ENCODE assay signal across 8 cellular contexts in the genomic region with DNA sequence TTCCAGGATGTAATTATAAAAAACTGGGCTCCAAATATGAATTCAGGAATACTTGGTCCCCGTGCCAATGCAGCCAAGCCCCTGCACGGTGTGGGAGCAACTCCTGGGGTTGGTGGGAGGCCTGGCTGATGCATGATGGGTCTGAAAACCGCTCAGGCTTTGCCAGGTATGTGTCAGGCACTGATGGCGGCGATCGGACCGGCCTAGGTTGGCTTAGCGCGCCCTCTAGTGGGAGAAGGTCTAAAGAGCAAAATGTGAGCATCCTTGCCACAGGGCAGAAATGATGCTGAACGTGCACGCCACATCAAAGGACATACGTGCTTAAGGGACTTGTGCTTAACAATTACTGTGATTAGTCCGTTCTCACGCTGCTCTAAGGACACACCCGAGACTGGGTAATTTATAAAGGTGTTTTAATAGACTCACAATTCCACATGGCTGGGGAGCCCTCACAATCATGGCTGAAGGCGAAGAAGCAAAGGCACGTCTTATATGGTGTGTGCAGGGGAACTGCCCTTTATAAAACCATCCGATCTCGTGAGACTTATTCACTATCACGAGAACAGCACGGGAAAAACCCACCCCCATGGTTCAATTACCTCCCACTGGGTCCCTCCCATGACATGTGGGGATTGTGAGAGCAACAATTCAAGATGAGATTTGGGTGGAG.
A peak's percentile ranks its signal among the peaks of the same experiment; 100 is the strongest.
DNase-seq lines count a peak whose midpoint lies in the region; ATAC-seq and TF ChIP-seq lines count a peak whose summit lies in the region.
"Not testable (repeated sequence)": the region's sequence is repeated elsewhere in the genome, so short reads cannot be mapped to it uniquely, and the experiment has no call there.

No MANE protein-coding gene starts in this region.

- H3K36me3 Mint-ChIP-seq in T-cell, brain: not testable (repeated sequence)

- H3K27ac Mint-ChIP-seq in T-cell (peak overlapping the region in 1 of 2 donors; percentile 44), brain (peak overlapping the region in 1 of 5 experiments; percentile 52)

- not testable (repeated sequence) for H3K4me3 ChIP-seq in AG10803 (ENCODE audit: low read length); left ventricle myocardium inferior

- H3K4me3 Mint-ChIP-seq in T-cell, brain: not testable (repeated sequence)

- not testable (repeated sequence) for DNase-seq in AG10803 (ENCODE audit: low read depth)
- DNase-seq in T-cell (peak in 28 of 34 experiments; percentile 8 to 81 (median 50)), left ventricle myocardium inferior (peak; percentile 25), retina (peak; percentile 26)
- DNase-seq in activated CD8-positive, alpha-beta memory T cell treated with anti-CD3 and anti-CD28 coated beads, Interleukin-2, amount 50 U/mL, for 4 hours, result peak; percentile 54
- peak; percentile 28 for DNase-seq in stimulated activated CD8-positive, alpha-beta memory T cell treated with anti-CD3 and anti-CD28 coated beads, Interleukin-4, amount 100 ng/mL, for 24 hours (ENCODE audit: low read depth)

- H3K27me3 ChIP-seq in left ventricle myocardium inferior (ENCODE audit: low read depth), result peaks cover 13% of the 10 kb centered on the region

- peak; percentile 33 for TF ChIP-seq CTCF in AG10803 (conservative IDR thresholded peaks at IDR 0.05; ENCODE audit: low read length)
- TF ChIP-seq CTCF in brain (conservative IDR thresholded peaks at IDR 0.05), result peak; percentile 35 to 44
- peak; percentile 65 for TF ChIP-seq CTCF in left ventricle myocardium inferior (IDR thresholded peaks at IDR 0.05; ENCODE audit: borderline replicate concordance)

- intact Hi-C loops in left ventricle myocardium inferior (cut with micrococcal nuclease), result not testable (repeated sequence)

- not testable (repeated sequence) for H3K27ac ChIP-seq in left ventricle myocardium inferior (replicated peaks)

- not testable (repeated sequence) for H3K36me3 ChIP-seq in left ventricle myocardium inferior

- not testable (repeated sequence) for H3K9me3 ChIP-seq in left ventricle myocardium inferior (replicated peaks)

- POLR2A ChIA-PET in T-cell (lab: Charles Lee), result not testable (repeated sequence)

- peak; percentile 54 for ATAC-seq in GM19467 (IDR thresholded peaks at IDR 0.05; ENCODE audit: unreplicated experiment)
- ATAC-seq in T-cell (replicated peaks in 1 of 4), result peak; percentile 77 to 97 (median 92)

- H3K4me1 Mint-ChIP-seq in T-cell, brain: not testable (repeated sequence)

- not testable (repeated sequence) for H3K9me3 Mint-ChIP-seq in T-cell, brain

- CTCF ChIA-PET in T-cell (lab: Charles Lee), result not testable (repeated sequence)

- H3K4me1 ChIP-seq in left ventricle myocardium inferior, result not testable (repeated sequence)

- H3K27me3 Mint-ChIP-seq in T-cell, result peaks cover 7 to 10% of the 10 kb centered on the region in 2 donors
- not testable (repeated sequence) for H3K27me3 Mint-ChIP-seq in brain
